In the genomic region with DNA sequence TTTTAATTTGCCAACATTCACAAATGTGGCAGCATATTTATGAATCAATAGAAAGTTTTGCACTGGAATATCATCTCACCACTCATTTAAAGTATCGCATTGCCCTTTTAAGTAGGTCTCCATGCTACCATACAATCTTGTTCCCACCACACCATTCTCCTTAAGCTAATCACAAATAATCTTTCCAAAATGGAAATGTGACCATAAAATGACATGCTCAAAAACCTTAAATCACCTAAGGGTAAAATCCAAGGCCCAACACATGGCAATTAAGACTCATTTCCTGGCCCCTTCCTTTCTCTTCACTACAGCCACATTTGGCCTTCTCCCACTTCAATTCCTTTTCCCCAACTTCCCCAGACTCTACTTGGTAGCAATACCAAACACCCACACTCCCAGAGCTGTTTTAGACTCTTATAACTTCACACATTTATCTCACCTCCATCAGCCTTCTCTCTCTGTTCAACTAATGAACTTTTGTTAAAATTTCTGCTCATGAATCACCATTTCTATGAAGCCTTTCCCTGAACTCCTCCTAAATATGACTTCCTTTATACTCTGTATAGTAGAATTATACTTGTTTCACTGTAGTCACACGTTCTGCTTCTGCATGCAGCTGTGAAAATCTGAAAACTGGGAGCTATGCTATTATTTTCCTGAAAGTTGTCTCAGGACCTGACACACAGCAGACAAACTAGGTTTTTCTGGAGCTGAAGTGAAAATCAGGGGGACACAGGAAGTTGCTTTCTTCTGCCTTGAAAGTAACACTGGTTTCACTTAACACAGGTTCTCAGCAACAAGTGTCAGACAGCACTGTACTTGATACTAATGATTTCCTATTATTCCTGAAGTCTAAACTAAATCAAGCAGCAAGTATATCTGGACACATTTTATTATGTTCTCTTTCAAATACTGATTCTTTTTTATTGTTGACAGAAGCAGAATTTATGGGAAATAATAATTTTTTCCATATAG, we compare ENCODE assay signal across 12 cellular contexts.
A peak's percentile ranks its signal among the peaks of the same experiment; 100 is the strongest.
DNase-seq lines count a peak whose midpoint lies in the region; ATAC-seq and FAIRE-seq lines count a peak whose summit lies in the region.
"Had no signal": no experiment of that assay in that cellular context is flagged by ENCODE, and none has a peak within 500 bp of the region (broad histone marks: within the 10 kb centered on the region; RNA-seq: fewer than 3 reads in every experiment).

No MANE protein-coding gene starts in this region.

- no peak overlapping the region for H3K4me3 ChIP-seq in mesenchymal stem cell (ENCODE audit: insufficient read depth in 1 of 2, low read depth in 1 of 2, low read length in 2 of 2)
- H3K4me3 ChIP-seq: lung, tibial nerve had no signal

- H3K4me2 ChIP-seq in mesenchymal stem cell (ENCODE audit: low read length, poor library complexity, severe bottlenecking): no peak overlapping the region

- ATAC-seq in GM21529 (IDR thresholded peaks at IDR 0.05; ENCODE audit: unreplicated experiment) (peak; percentile 63), HG03432 (IDR thresholded peaks at IDR 0.05; ENCODE audit: unreplicated experiment) (peak; percentile 67)
- ATAC-seq: esophagus mucosa had no signal

- peak; percentile 87 for FAIRE-seq in GM18507 (lab: Jason Lieb, UNC)

- no peak overlapping the region for H4K8ac ChIP-seq in mesenchymal stem cell (ENCODE audit: low read length)

- peaks cover 3% of the 10 kb centered on the region for H3K36me3 Mint-ChIP-seq in dendritic cell treated with granulocyte-macrophage colony-stimulating factor and Interleukin-4, amounts not matched to agents 40 ng/mL and 50 ng/mL, for 4 days (ENCODE audit: low read depth)

- H3K9me3 ChIP-seq in mesenchymal stem cell (ENCODE audit: control insufficient read depth, low read length): no peaks in the 10 kb centered on the region
- H3K9me3 ChIP-seq: tibial nerve had no signal

- H3K14ac ChIP-seq in mesenchymal stem cell (ENCODE audit: low read length in 2 of 2): no peak overlapping the region

- H2BK5ac ChIP-seq in mesenchymal stem cell (ENCODE audit: low read depth, low read length, poor library complexity, severe bottlenecking): no peak overlapping the region

- H3K18ac ChIP-seq in mesenchymal stem cell (ENCODE audit: low read depth in 1 of 2, low read length in 2 of 2): no peak overlapping the region

- peak; percentile 4 for DNase-seq in GM18507 (ENCODE audit: extremely low spot score, insufficient read length, low read depth)
- DNase-seq in mesenchymal stem cell: no peak
- DNase-seq in AML-193 (lab: John Stamatoyannopoulos, UW): no peak
- DNase-seq in DMS153 treated with DMSO at 0.1 percent for 48 hours (lab: John Stamatoyannopoulos, UW; ENCODE audit: unreplicated experiment): no peak
- no peak for DNase-seq in stimulated activated CD4-positive, alpha-beta T cell treated with anti-CD3 and anti-CD28 coated beads, Interleukin-4, amount 100 ng/mL, for 24 hours
- DNase-seq: RPMI8226 had no signal

- H3K4me1 Mint-ChIP-seq in dendritic cell treated with granulocyte-macrophage colony-stimulating factor and Interleukin-4, amounts not matched to agents 40 ng/mL and 50 ng/mL, for 4 days (ENCODE audit: low read depth): peaks cover 7% of the 10 kb centered on the region

- intact Hi-C loops in dendritic cell treated with granulocyte-macrophage colony-stimulating factor and Interleukin-4, amounts not matched to agents 40 ng/mL and 50 ng/mL, for 4 days (cut with micrococcal nuclease): no loop called here

- no peak overlapping the region for H3K23ac ChIP-seq in mesenchymal stem cell (ENCODE audit: low read length in 2 of 2)

- peak overlapping the region; percentile 3 for H3K27ac Mint-ChIP-seq in dendritic cell treated with granulocyte-macrophage colony-stimulating factor and Interleukin-4, amounts not matched to agents 40 ng/mL and 50 ng/mL, for 4 days

- no peak overlapping the region for H4K91ac ChIP-seq in mesenchymal stem cell (ENCODE audit: low read length)

- H3K79me1 ChIP-seq in mesenchymal stem cell (replicated peaks; ENCODE audit: low read length, poor library complexity, severe bottlenecking): peaks cover 4% of the 10 kb centered on the region

- no peak overlapping the region for H3K4me3 Mint-ChIP-seq in dendritic cell treated with granulocyte-macrophage colony-stimulating factor and Interleukin-4, amounts not matched to agents 40 ng/mL and 50 ng/mL, for 4 days

- no peaks in the 10 kb centered on the region for H3K27me3 ChIP-seq in mesenchymal stem cell (ENCODE audit: control insufficient read depth in 1 of 2, insufficient read depth in 1 of 2, low read length in 2 of 2)
- H3K27me3 ChIP-seq: tibial nerve had no signal

- no peak overlapping the region for H3K9ac ChIP-seq in mesenchymal stem cell (ENCODE audit: low read length)

- no peaks in the 10 kb centered on the region for H3K9me3 Mint-ChIP-seq in dendritic cell treated with granulocyte-macrophage colony-stimulating factor and Interleukin-4, amounts not matched to agents 40 ng/mL and 50 ng/mL, for 4 days

- no peaks in the 10 kb centered on the region for H3K36me3 ChIP-seq in mesenchymal stem cell (ENCODE audit: control insufficient read depth in 1 of 2, insufficient read depth in 2 of 2, low read depth in 1 of 2, low read length in 2 of 2)
- H3K36me3 ChIP-seq: tibial nerve had no signal

- H2BK12ac ChIP-seq in mesenchymal stem cell (ENCODE audit: low read length in 2 of 2): no peak overlapping the region

- H2AK5ac ChIP-seq in mesenchymal stem cell (ENCODE audit: low read length, severe bottlenecking): no peak overlapping the region

- no peak overlapping the region for H2BK120ac ChIP-seq in mesenchymal stem cell (ENCODE audit: low read depth, low read length)

- H2AFZ ChIP-seq in mesenchymal stem cell (ENCODE audit: low read depth, low read length): no peak overlapping the region

- H3K4ac ChIP-seq in mesenchymal stem cell (ENCODE audit: low read depth in 1 of 2, low read length in 2 of 2): no peak overlapping the region

- H3K27ac ChIP-seq in mesenchymal stem cell (ENCODE audit: low read length, poor library complexity, severe bottlenecking): no peak overlapping the region

- WGBS in mesenchymal stem cell: 99% methylated on average over 2 of the region's 2 CpGs

- H3K4me1 ChIP-seq in mesenchymal stem cell (ENCODE audit: control insufficient read depth, insufficient read depth, low read depth, low read length): peaks cover 2% of the 10 kb centered on the region

- H3K27me3 Mint-ChIP-seq in dendritic cell treated with granulocyte-macrophage colony-stimulating factor and Interleukin-4, amounts not matched to agents 40 ng/mL and 50 ng/mL, for 4 days: no peaks in the 10 kb centered on the region

- no peak overlapping the region for H2BK15ac ChIP-seq in mesenchymal stem cell (ENCODE audit: low read depth, poor library complexity, severe bottlenecking)
